In the genomic region with DNA sequence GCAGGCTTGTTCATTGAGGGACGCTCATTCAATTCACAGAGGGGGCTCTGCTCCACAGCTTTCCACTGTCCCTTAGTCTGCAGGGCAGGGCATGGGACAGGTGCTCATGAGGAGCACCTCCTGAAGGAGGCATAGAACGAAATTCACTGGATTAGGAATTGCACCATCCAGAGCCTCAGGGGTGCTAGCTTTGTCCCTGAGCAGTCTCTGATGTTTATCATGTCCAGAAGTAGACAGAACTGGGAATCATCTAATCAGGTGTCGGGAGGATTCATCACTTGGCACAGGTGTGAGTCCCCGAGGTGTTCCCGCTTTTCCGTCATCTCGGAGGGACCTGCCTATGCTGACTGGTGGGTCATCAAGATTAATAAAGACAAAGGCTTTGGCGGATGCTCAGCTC, we compare ENCODE assay signal across 32 cellular contexts.
"Had no signal": no experiment of that assay in that cellular context is flagged by ENCODE, and none has a peak within 500 bp of the region (broad histone marks: within the 10 kb centered on the region; RNA-seq: fewer than 3 reads in every experiment).

No MANE protein-coding gene starts in this region.

- H3K4me3 ChIP-seq: esophagus squamous epithelium, gastroesophageal sphincter had no signal

- H3K27me3 Mint-ChIP-seq: activated CD4-positive, alpha-beta T cell treated with anti-CD3 and anti-CD28 coated beads, Interleukin-2, amount 10 ng/mL, durations not matched to agents 24 days and 14 days had no signal

- H3K4me1 ChIP-seq: esophagus squamous epithelium, gastroesophageal sphincter had no signal

- H3K27ac Mint-ChIP-seq: activated CD4-positive, alpha-beta memory T cell treated with anti-CD3 and anti-CD28 coated beads for 36 hours; activated CD4-positive, alpha-beta T cell treated with anti-CD3 and anti-CD28 coated beads for 36 hours; activated CD4-positive, alpha-beta T cell treated with anti-CD3 and anti-CD28 coated beads, Interleukin-2, amount 10 ng/mL, durations not matched to agents 24 days and 14 days; activated CD8-positive, alpha-beta memory T cell treated with anti-CD3 and anti-CD28 coated beads, Interleukin-2, amount 10 ng/mL, durations not matched to agents 7 days and 5 days; activated CD8-positive, alpha-beta T cell treated with anti-CD3 and anti-CD28 coated beads, Interleukin-2, amount 10 ng/mL, durations not matched to agents 7 days and 5 days; activated naive CD8-positive, alpha-beta T cell; activated T-helper 1 cell treated with anti-CD3 and anti-CD28 coated beads, Interleukin-12 subunit alpha, Interleukin-12 subunit beta, Interleukin-2, Interleukin-4 antibody, amounts not matched to agents 30 ng/mL and 10 ng/mL and 1 ng/mL, durations not matched to agents 14 hours and 24 hours and 36 hours; activated T-helper 2 cell treated with anti-CD3 and anti-CD28 coated beads, Interferon-gamma antibody, Interleukin-2, Interleukin-4, amounts not matched to agents 10 μg/mL and 5 μg/mL and 100 μg/mL, durations not matched to agents 14 hours and 24 hours and 36 hours had no signal

- ATAC-seq: activated CD4-positive, alpha-beta T cell treated with anti-CD3 and anti-CD28 coated beads for 36 hours; activated CD8-positive, alpha-beta memory T cell treated with anti-CD3 and anti-CD28 coated beads, Interleukin-2, amount 10 ng/mL, durations not matched to agents 7 days and 5 days; activated CD8-positive, alpha-beta T cell treated with anti-CD3 and anti-CD28 coated beads, Interleukin-2, amount 10 ng/mL, durations not matched to agents 7 days and 5 days; gastroesophageal sphincter had no signal

- H3K27me3 ChIP-seq: brain microvascular endothelial cell had no signal

- H3K36me3 ChIP-seq: brain microvascular endothelial cell, esophagus squamous epithelium, gastroesophageal sphincter had no signal

- DNase-seq: activated CD4-positive, alpha-beta memory T cell treated with anti-CD3 and anti-CD28 coated beads for 36 hours; activated CD4-positive, alpha-beta T cell treated with anti-CD3 and anti-CD28 coated beads for 36 hours; activated CD4-positive, alpha-beta T cell treated with anti-CD3 and anti-CD28 coated beads, Interleukin-2, amount 10 ng/mL, durations not matched to agents 24 days and 14 days; activated CD4-positive, CD25-positive, alpha-beta regulatory T cell; activated CD4-positive, CD25-positive, alpha-beta regulatory T cell treated with anti-CD3 and anti-CD28 coated beads, Interleukin-2, amount 50 U/mL, for 72 hours; activated CD8-positive, alpha-beta memory T cell treated with anti-CD3 and anti-CD28 coated beads, Interleukin-2, amount 10 ng/mL, durations not matched to agents 7 days and 5 days; activated CD8-positive, alpha-beta memory T cell treated with anti-CD3 and anti-CD28 coated beads, Interleukin-2, amount 50 U/mL, for 4 hours; activated CD8-positive, alpha-beta T cell treated with anti-CD3 and anti-CD28 coated beads, Interleukin-2, amount 10 ng/mL, durations not matched to agents 7 days and 5 days; activated gamma-delta T cell treated with Interleukin-2 at 50 U/mL for 16 hours; activated naive CD4-positive, alpha-beta T cell treated with anti-CD3 and anti-CD28 coated beads, Interleukin-2, amount 50 U/mL, for 16 hours; activated naive CD4-positive, alpha-beta T cell treated with Interleukin-2 at 50 U/mL for 16 hours; activated T-cell treated with anti-CD3 and anti-CD28 coated beads, Interleukin-2, amount 50 U/mL, for 1 hour; activated T-cell treated with anti-CD3 and anti-CD28 coated beads, Interleukin-2, amount 50 U/mL, for 48 hours; amniotic stem cell; anterior cingulate cortex; brain microvascular endothelial cell; cortex of kidney; dermis blood vessel endothelial cell; effector CD8-positive, alpha-beta T cell; esophagus squamous epithelium; foreskin melanocyte; T-helper 2 cell had no signal

- H3K4me3 Mint-ChIP-seq: activated CD4-positive, alpha-beta memory T cell treated with anti-CD3 and anti-CD28 coated beads for 36 hours; activated CD4-positive, alpha-beta T cell treated with anti-CD3 and anti-CD28 coated beads for 36 hours; activated CD4-positive, alpha-beta T cell treated with anti-CD3 and anti-CD28 coated beads, Interleukin-2, amount 10 ng/mL, durations not matched to agents 24 days and 14 days; activated CD8-positive, alpha-beta memory T cell treated with anti-CD3 and anti-CD28 coated beads, Interleukin-2, amount 10 ng/mL, durations not matched to agents 7 days and 5 days; activated CD8-positive, alpha-beta T cell treated with anti-CD3 and anti-CD28 coated beads, Interleukin-2, amount 10 ng/mL, durations not matched to agents 7 days and 5 days; activated naive CD8-positive, alpha-beta T cell; activated T-helper 1 cell treated with anti-CD3 and anti-CD28 coated beads, Interleukin-12 subunit alpha, Interleukin-12 subunit beta, Interleukin-2, Interleukin-4 antibody, amounts not matched to agents 30 ng/mL and 10 ng/mL and 1 ng/mL, durations not matched to agents 14 hours and 24 hours and 36 hours; central memory CD8-positive, alpha-beta T cell had no signal

- H3K9me3 ChIP-seq: esophagus squamous epithelium, gastroesophageal sphincter had no signal

- H3K27ac ChIP-seq: brain microvascular endothelial cell, epithelial cell of prostate, esophagus squamous epithelium, gastroesophageal sphincter had no signal

- H3K4me1 Mint-ChIP-seq: activated CD4-positive, alpha-beta T cell treated with anti-CD3 and anti-CD28 coated beads for 36 hours; activated CD4-positive, alpha-beta T cell treated with anti-CD3 and anti-CD28 coated beads, Interleukin-2, amount 10 ng/mL, durations not matched to agents 24 days and 14 days; activated CD8-positive, alpha-beta memory T cell treated with anti-CD3 and anti-CD28 coated beads, Interleukin-2, amount 10 ng/mL, durations not matched to agents 7 days and 5 days; central memory CD8-positive, alpha-beta T cell had no signal

- H3K9me3 Mint-ChIP-seq: activated CD4-positive, alpha-beta memory T cell treated with anti-CD3 and anti-CD28 coated beads for 36 hours; activated CD4-positive, alpha-beta T cell treated with anti-CD3 and anti-CD28 coated beads, Interleukin-2, amount 10 ng/mL, durations not matched to agents 24 days and 14 days; activated T-helper 1 cell treated with anti-CD3 and anti-CD28 coated beads, Interleukin-12 subunit alpha, Interleukin-12 subunit beta, Interleukin-2, Interleukin-4 antibody, amounts not matched to agents 30 ng/mL and 10 ng/mL and 1 ng/mL, durations not matched to agents 14 hours and 24 hours and 36 hours; activated T-helper 2 cell treated with anti-CD3 and anti-CD28 coated beads, Interferon-gamma antibody, Interleukin-2, Interleukin-4, amounts not matched to agents 10 μg/mL and 5 μg/mL and 100 μg/mL, durations not matched to agents 14 hours and 24 hours and 36 hours; central memory CD8-positive, alpha-beta T cell had no signal

- H3K36me3 Mint-ChIP-seq: activated CD4-positive, alpha-beta memory T cell treated with anti-CD3 and anti-CD28 coated beads for 36 hours; activated CD8-positive, alpha-beta memory T cell treated with anti-CD3 and anti-CD28 coated beads, Interleukin-2, amount 10 ng/mL, durations not matched to agents 7 days and 5 days; activated naive CD8-positive, alpha-beta T cell had no signal

- FAIRE-seq: astrocyte, bronchial epithelial cell, endometrium, endothelial cell of umbilical vein had no signal
